In the genomic region with DNA sequence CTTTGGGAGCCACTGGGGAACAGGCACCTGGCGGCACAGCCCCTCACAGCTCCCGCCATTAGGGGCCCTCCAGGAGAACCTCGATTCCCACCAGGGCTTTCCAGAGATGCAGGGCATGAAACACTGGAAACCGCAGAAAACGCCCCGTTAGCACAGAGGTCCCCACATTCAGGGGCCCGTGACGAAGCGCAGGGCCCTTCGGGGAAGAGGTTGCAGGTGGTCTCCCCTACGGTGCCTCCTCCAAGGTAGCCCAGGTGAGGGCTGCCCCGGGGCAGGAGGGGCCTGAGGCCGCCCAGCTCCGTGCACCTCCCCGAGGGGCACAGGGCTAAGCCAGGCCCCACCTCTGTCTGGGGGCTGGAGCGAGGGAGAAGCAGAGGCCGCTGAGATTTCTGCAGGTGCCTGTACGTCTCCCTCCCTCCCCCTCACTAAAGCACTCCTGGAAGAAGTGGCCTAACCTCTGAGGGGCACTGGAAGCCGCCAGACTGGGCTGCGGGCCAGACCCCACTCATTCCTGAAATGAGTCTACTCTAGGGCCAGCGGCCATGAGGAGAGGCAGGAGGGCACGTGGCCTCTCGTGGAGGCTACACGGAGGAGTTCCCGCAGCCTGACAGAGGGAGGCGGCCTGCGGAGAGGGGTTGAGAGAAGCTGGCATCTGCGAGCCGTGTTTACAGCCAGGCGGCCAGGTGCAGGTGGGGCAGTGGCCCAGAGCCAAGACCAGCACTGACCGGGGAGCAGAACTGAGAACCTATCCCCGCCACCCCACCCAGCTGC, we compare ENCODE assay signal across 1 cellular context.
TF ChIP-seq lines count a peak whose summit lies in the region.

No MANE protein-coding gene starts in this region.

TF ChIP-seq in H1, 55 proteins besides CTCF, POLR2A, EP300 and RAD21 (continued from another document):
- TF ChIP-seq SAP30 (IDR thresholded peaks at IDR 0.05; ENCODE audit: insufficient read depth, insufficient replicate concordance, low read length) (no peak), CREB1 (IDR thresholded peaks at IDR 0.05) (no peak), TAF1 (IDR thresholded peaks at IDR 0.05; ENCODE audit: low read depth, low read length) (no peak), SRF (IDR thresholded peaks at IDR 0.05; ENCODE audit: low read depth, low read length) (no peak), CBX5 (IDR thresholded peaks at IDR 0.05; ENCODE audit: low read depth, low read length) (no peak), HDAC2 (IDR thresholded peaks at IDR 0.05; ENCODE audit: borderline replicate concordance in 1 of 2, low read depth in 2 of 2, low read length in 2 of 2) (no peak)
- TF ChIP-seq, protein P1, sequence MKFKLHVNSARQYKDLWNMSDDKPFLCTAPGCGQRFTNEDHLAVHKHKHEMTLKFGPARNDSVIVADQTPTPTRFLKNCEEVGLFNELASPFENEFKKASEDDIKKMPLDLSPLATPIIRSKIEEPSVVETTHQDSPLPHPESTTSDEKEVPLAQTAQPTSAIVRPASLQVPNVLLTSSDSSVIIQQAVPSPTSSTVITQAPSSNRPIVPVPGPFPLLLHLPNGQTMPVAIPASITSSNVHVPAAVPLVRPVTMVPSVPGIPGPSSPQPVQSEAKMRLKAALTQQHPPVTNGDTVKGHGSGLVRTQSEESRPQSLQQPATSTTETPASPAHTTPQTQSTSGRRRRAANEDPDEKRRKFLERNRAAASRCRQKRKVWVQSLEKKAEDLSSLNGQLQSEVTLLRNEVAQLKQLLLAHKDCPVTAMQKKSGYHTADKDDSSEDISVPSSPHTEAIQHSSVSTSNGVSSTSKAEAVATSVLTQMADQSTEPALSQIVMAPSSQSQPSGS (IDR thresholded peaks at IDR 0.05; ENCODE audit: low read length): no peak
